In genomic region chr2:135636982-135637381, GRCh38 we compare ENCODE assay signal across 23 cellular contexts.
A peak's percentile ranks its signal among the peaks of the same experiment; 100 is the strongest.
DNase-seq lines count a peak whose midpoint lies in the region; ATAC-seq and TF ChIP-seq lines count a peak whose summit lies in the region.
"Had no signal": no experiment of that assay in that cellular context is flagged by ENCODE, and none has a peak within 500 bp of the region (broad histone marks: within the 10 kb centered on the region; RNA-seq: fewer than 3 reads in every experiment).

No MANE protein-coding gene starts in this region.

- no peak overlapping the region for H2BK15ac ChIP-seq in H9 (ENCODE audit: low read depth, low read length)

- no peak for TF ChIP-seq CTCF in CD8-positive, alpha-beta T cell (IDR thresholded peaks at IDR 0.05)
- no peak for TF ChIP-seq CTCF in H9 (conservative IDR thresholded peaks at IDR 0.05)

- no peaks in the 10 kb centered on the region for H4K20me1 ChIP-seq in H9 (ENCODE audit: control insufficient read depth, insufficient read depth, insufficient read length)

- no CpG with 5 or more reads among the region's 1 CpG for WGBS in H9 (ENCODE audit: extremely low coverage, insufficient read length, low lambda C conversion rate)

- no peak overlapping the region for H3K4me3 ChIP-seq in CD8-positive, alpha-beta T cell (ENCODE audit: low read depth, low read length)
- H3K4me3 ChIP-seq: dorsolateral prefrontal cortex, heart left ventricle, left lung, sigmoid colon, SK-N-MC, thyroid gland had no signal

- H3K56ac ChIP-seq in H9 (ENCODE audit: insufficient read length, low read depth, low read length) = no peak overlapping the region

- no peaks in the 10 kb centered on the region for H3K79me2 ChIP-seq in H9 (ENCODE audit: insufficient read depth, low read length)

- H3K4me2 ChIP-seq in H9 (ENCODE audit: insufficient read depth, insufficient read length, low read length) = no peak overlapping the region

- H2AK5ac ChIP-seq in H9 (ENCODE audit: insufficient read length, low read length) = no peak overlapping the region

- H3K23me2 ChIP-seq in H9 (ENCODE audit: insufficient read length, low read depth, low read length, poor library complexity, severe bottlenecking) = no peaks in the 10 kb centered on the region

- intact Hi-C loops in CD8-positive, alpha-beta T cell (cut with DNase I, micrococcal nuclease) = no loop called here

- no peaks in the 10 kb centered on the region for H3K27me3 ChIP-seq in CD8-positive, alpha-beta T cell (ENCODE audit: insufficient read depth, low read length)
- H3K27me3 ChIP-seq in H9 (ENCODE audit: insufficient read depth, low read length) = no peaks in the 10 kb centered on the region
- H3K27me3 ChIP-seq: dorsolateral prefrontal cortex, heart left ventricle, left lung, sigmoid colon, thyroid gland had no signal

- H2BK5ac ChIP-seq in H9 (ENCODE audit: insufficient read length, low read length) = no peak overlapping the region

- no peak overlapping the region for H2BK12ac ChIP-seq in H9 (ENCODE audit: insufficient read length, low read depth, low read length)

- no peaks in the 10 kb centered on the region for H3K9me3 Mint-ChIP-seq in CD8-positive, alpha-beta T cell
- H3K9me3 Mint-ChIP-seq in H9 = no peaks in the 10 kb centered on the region
- H3K9me3 Mint-ChIP-seq in activated T-helper 17 cell treated with anti-CD3 and anti-CD28 coated beads, Interleukin-2, amount 50 U/mL, for 72 hours = no peaks in the 10 kb centered on the region
- H3K9me3 Mint-ChIP-seq: CD4-positive, alpha-beta T cell; immature natural killer cell; nephron had no signal

- H3K27ac Mint-ChIP-seq in CD8-positive, alpha-beta T cell = peak overlapping the region; percentile 13
- H3K27ac Mint-ChIP-seq in H9 = peak overlapping the region in 2 of 3 experiments; percentile 3 to 4; a peak in 1 of 7 replicates
- peak overlapping the region; percentile 40 for H3K27ac Mint-ChIP-seq in activated T-helper 17 cell treated with anti-CD3 and anti-CD28 coated beads, Interleukin-2, amount 50 U/mL, for 72 hours
- H3K27ac Mint-ChIP-seq: activated CD8-positive, alpha-beta memory T cell treated with anti-CD3 and anti-CD28 coated beads, Interleukin-2, amount 10 ng/mL, durations not matched to agents 7 days and 5 days; CD4-positive, alpha-beta T cell; nephron had no signal

- no peak overlapping the region for H3K27ac ChIP-seq in CD8-positive, alpha-beta T cell (ENCODE audit: low read depth, low read length)
- H3K27ac ChIP-seq in H9 (ENCODE audit: insufficient read length, low read depth, low read length) = no peak overlapping the region
- H3K27ac ChIP-seq: dorsolateral prefrontal cortex, heart left ventricle, left lung, sigmoid colon, SK-N-MC, thyroid gland had no signal

- H3K4ac ChIP-seq in H9 (ENCODE audit: low read depth, low read length) = no peak overlapping the region

- DNase-seq in CD8-positive, alpha-beta T cell = no peak
- no peak for DNase-seq in H9
- no peak for DNase-seq in GM03348 (ENCODE audit: low spot score)
- no peak for DNase-seq in SIG-M5 treated with dmso at 0.1 percent for 504 hours (lab: John Stamatoyannopoulos, UW; ENCODE audit: unreplicated experiment)
- DNase-seq: activated CD8-positive, alpha-beta memory T cell treated with anti-CD3 and anti-CD28 coated beads, Interleukin-2, amount 10 ng/mL, durations not matched to agents 7 days and 5 days; activated gamma-delta T cell; caudate nucleus; CD4-positive, alpha-beta T cell; dorsolateral prefrontal cortex; heart left ventricle; immature natural killer cell; left lung; midbrain; NCI-H1105; NCI-H2081 treated with DMSO at 0.1 percent for 48 hours; sigmoid colon; thyroid gland had no signal

- CTCF ChIA-PET in CD8-positive, alpha-beta T cell (lab: Charles Lee) = no interaction called here

- no peaks in the 10 kb centered on the region for H3K79me1 ChIP-seq in H9 (ENCODE audit: insufficient read depth, low read depth, low read length, poor library complexity, severe bottlenecking)

- POLR2A ChIA-PET in CD8-positive, alpha-beta T cell (lab: Charles Lee) = interaction anchor here (0.6 kb wide), 1 partner anchor 660 kb away, joined by 3 read pairs; no protein-coding TSS in a partner anchor

- H3K14ac ChIP-seq in H9 (ENCODE audit: insufficient read depth, low read length) = no peak overlapping the region

- ATAC-seq in CD8-positive, alpha-beta T cell = no peak
- peak; percentile 13 for ATAC-seq in GM18502 (IDR thresholded peaks at IDR 0.05; ENCODE audit: poor library complexity, unreplicated experiment)
- peak; percentile 46 for ATAC-seq in activated T-helper 17 cell treated with anti-CD3 and anti-CD28 coated beads, Interleukin-2, amount 50 U/mL, for 72 hours (replicated peaks)
- ATAC-seq in HG02884 (IDR thresholded peaks at IDR 0.05; ENCODE audit: unreplicated experiment) = no peak
- ATAC-seq: heart left ventricle, HepG2, left lung had no signal

- H3K4me1 ChIP-seq in CD8-positive, alpha-beta T cell (ENCODE audit: insufficient read depth, low read length) = no peaks in the 10 kb centered on the region
- H3K4me1 ChIP-seq in H9 (ENCODE audit: insufficient read depth, low read length) = no peaks in the 10 kb centered on the region
- H3K4me1 ChIP-seq: heart left ventricle, left lung, sigmoid colon, thyroid gland had no signal

- H2BK20ac ChIP-seq in H9 (ENCODE audit: low read depth, low read length, poor library complexity, severe bottlenecking) = no peak overlapping the region

- H3K4me1 Mint-ChIP-seq in CD8-positive, alpha-beta T cell (ENCODE audit: low read depth) = no peaks in the 10 kb centered on the region
- H3K4me1 Mint-ChIP-seq in H9 = no peaks in the 10 kb centered on the region
- no peaks in the 10 kb centered on the region for H3K4me1 Mint-ChIP-seq in activated T-helper 17 cell treated with anti-CD3 and anti-CD28 coated beads, Interleukin-2, amount 50 U/mL, for 72 hours
- H3K4me1 Mint-ChIP-seq: immature natural killer cell, nephron had no signal

- H3K9me3 ChIP-seq in CD8-positive, alpha-beta T cell (ENCODE audit: low read length) = no peaks in the 10 kb centered on the region
- no peaks in the 10 kb centered on the region for H3K9me3 ChIP-seq in H9 (ENCODE audit: control insufficient read depth, low read depth, low read length)
- H3K9me3 ChIP-seq: heart left ventricle, left lung, sigmoid colon, thyroid gland had no signal

- H3K23ac ChIP-seq in H9 (ENCODE audit: insufficient read length, low read depth, low read length) = no peak overlapping the region

- no peak overlapping the region for H3K9ac ChIP-seq in H9 (ENCODE audit: extremely low read depth, insufficient read length, low read length)

- no peak overlapping the region for H4K91ac ChIP-seq in H9 (ENCODE audit: insufficient read length, low read depth, low read length)

- H4K5ac ChIP-seq in H9 (ENCODE audit: insufficient read length, low read depth, low read length) = no peak overlapping the region

- no peak overlapping the region for H3T11ph ChIP-seq in H9 (ENCODE audit: low read length)

- no peak overlapping the region for H2BK120ac ChIP-seq in H9 (ENCODE audit: low read depth, low read length, poor library complexity, severe bottlenecking)

- no peak overlapping the region for H3K4me3 Mint-ChIP-seq in CD8-positive, alpha-beta T cell
- H3K4me3 Mint-ChIP-seq in H9 = no peak overlapping the region
- H3K4me3 Mint-ChIP-seq in activated T-helper 17 cell treated with anti-CD3 and anti-CD28 coated beads, Interleukin-2, amount 50 U/mL, for 72 hours = no peak overlapping the region
- H3K4me3 Mint-ChIP-seq: activated CD8-positive, alpha-beta memory T cell treated with anti-CD3 and anti-CD28 coated beads, Interleukin-2, amount 10 ng/mL, durations not matched to agents 7 days and 5 days; CD4-positive, alpha-beta T cell; immature natural killer cell; nephron had no signal

- peaks cover 6% of the 10 kb centered on the region for H3K36me3 ChIP-seq in CD8-positive, alpha-beta T cell (ENCODE audit: insufficient read depth, low read length)

- H3K36me3 Mint-ChIP-seq in CD8-positive, alpha-beta T cell = peaks cover 50% of the 10 kb centered on the region
- peaks cover 7 to 48% (median 29%) of the 10 kb centered on the region in 3 experiments; a peak in 5 of 7 replicates for H3K36me3 Mint-ChIP-seq in H9 (ENCODE audit: insufficient read depth in 1 of 3, low read depth in 3 of 3)
- H3K36me3 Mint-ChIP-seq in activated T-helper 17 cell treated with anti-CD3 and anti-CD28 coated beads, Interleukin-2, amount 50 U/mL, for 72 hours (ENCODE audit: low read depth) = peaks cover 79% of the 10 kb centered on the region

- no peak overlapping the region for H4K8ac ChIP-seq in H9 (replicated peaks; ENCODE audit: insufficient read length, low read depth, low read length)

- H3K18ac ChIP-seq in H9 (ENCODE audit: insufficient read length, low read depth, low read length) = no peak overlapping the region

- no peak overlapping the region for H2AFZ ChIP-seq in H9 (ENCODE audit: low read length)

- H3K27me3 Mint-ChIP-seq in CD8-positive, alpha-beta T cell (ENCODE audit: low read depth) = no peaks in the 10 kb centered on the region
- no peaks in the 10 kb centered on the region for H3K27me3 Mint-ChIP-seq in H9 (ENCODE audit: low read depth)
- H3K27me3 Mint-ChIP-seq in activated T-helper 17 cell treated with anti-CD3 and anti-CD28 coated beads, Interleukin-2, amount 50 U/mL, for 72 hours = no peaks in the 10 kb centered on the region
- H3K27me3 Mint-ChIP-seq: activated CD8-positive, alpha-beta memory T cell treated with anti-CD3 and anti-CD28 coated beads, Interleukin-2, amount 10 ng/mL, durations not matched to agents 7 days and 5 days; CD4-positive, alpha-beta T cell had no signal

Comparison
In these comparisons a context has a peak if more than half of its experiments do, and no peak if none do; other contexts are left out.
1. ATAC-seq: peak in GM18502 (single experiment) and activated T-helper 17 cell treated with anti-CD3 and anti-CD28 coated beads, Interleukin-2, amount 50 U/mL, for 72 hours (single experiment); none in CD8-positive, alpha-beta T cell (single experiment) and HG02884 (single experiment).
2. Peak in every context shown above with its lines, with median percentiles within 50 percentile points of each other: H3K27ac Mint-ChIP-seq.